Comparison of ENCODE assay signal across 12 cellular contexts in the genomic region with DNA sequence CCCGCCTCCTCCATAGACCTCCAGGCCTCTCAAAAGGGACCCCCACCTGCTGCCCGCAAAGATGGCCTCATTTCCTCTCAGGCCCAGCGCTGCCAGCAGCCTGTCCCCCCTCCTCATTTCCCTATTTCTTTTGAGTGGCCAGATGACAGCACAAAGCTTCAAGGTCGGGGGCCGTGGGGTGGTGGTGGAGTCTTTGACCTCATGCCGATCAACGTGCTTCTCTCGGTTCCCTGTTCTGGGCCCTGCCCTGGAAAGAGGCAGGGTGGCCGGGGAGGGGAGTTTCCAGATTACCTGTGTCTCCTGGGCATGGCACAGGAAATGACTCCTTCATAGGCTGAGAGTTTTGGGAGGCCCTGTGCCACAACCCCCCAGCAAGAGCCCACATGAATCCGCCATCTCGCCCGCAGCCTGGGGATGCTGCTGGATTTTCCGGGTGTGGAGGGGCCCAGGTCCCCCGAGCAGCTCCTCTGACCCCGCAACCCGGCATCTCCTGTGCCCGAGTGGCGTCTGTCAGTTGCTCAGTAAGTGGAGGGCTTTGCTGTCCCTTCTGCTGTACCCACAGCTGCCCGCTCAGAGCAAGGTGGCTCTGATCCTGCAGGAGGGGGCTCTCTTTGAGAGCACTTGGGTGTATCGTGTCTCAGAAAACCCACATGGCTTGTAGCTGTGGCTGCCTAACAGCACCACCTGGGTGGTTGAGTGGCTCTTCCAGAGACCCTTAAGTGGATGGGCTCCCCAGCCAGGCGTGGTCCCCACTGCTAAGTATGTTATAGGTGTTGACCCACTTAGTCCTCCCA.
DNase-seq lines count a peak whose midpoint lies in the region; ATAC-seq, FAIRE-seq and TF ChIP-seq lines count a peak whose summit lies in the region.
"Had no signal": no experiment of that assay in that cellular context is flagged by ENCODE, and none has a peak within 500 bp of the region (broad histone marks: within the 10 kb centered on the region; RNA-seq: fewer than 3 reads in every experiment).

No MANE protein-coding gene starts in this region.

- TF ChIP-seq EP300 in GM12878 (IDR thresholded peaks at IDR 0.05; ENCODE audit: borderline replicate concordance in 1 of 2, control insufficient read depth in 1 of 2, low read depth in 2 of 2, low read length in 2 of 2) = peak; percentile 88 to 93; a peak in 3 of 4 replicates

- no peak overlapping the region for H3K27ac Mint-ChIP-seq in T-helper 17 cell

- H3K4me1 Mint-ChIP-seq in T-helper 17 cell = peaks cover 37% of the 10 kb centered on the region

- peaks cover 3% of the 10 kb centered on the region; the same call in 2 of the 3 replicates for H3K9me3 ChIP-seq in GM12878 (replicated peaks; ENCODE audit: control insufficient read depth, insufficient read depth, low read length)
- no peaks in the 10 kb centered on the region for H3K9me3 ChIP-seq in T-helper 17 cell (ENCODE audit: control insufficient read depth, low read length, poor library complexity, severe bottlenecking)

- SMC1A ChIA-PET in GM12878 (lab: Charles Lee; ENCODE audit: uncharacterized antibody, unreplicated experiment) = interaction anchor here (0.6 to 10.3 kb wide), 14 partner anchors 11 to 141 kb away, joined by 3 to 119 read pairs (median 6); a partner anchor contains a TSS

- CTCF ChIA-PET in GM12878 (lab: Yijun Ruan, JAX) = interaction anchor here (0.6 to 10.7 kb wide), 10 partner anchors 13 to 317 kb away, joined by 3 to 138 read pairs (median 6); a partner anchor contains a TSS

- no peaks in the 10 kb centered on the region for H3K27me3 ChIP-seq in GM12878 (replicated peaks in 1 of 2; ENCODE audit: control insufficient read depth in 2 of 2, insufficient read depth in 2 of 2, low read length in 1 of 2)

- peak overlapping the region; percentile 99 for H3K27ac ChIP-seq in GM12878 (ENCODE audit: control insufficient read depth, insufficient read depth)

- peaks cover 57% of the 10 kb centered on the region for H3K79me2 ChIP-seq in GM12878 (ENCODE audit: control insufficient read depth, insufficient read depth, low read length)

- H2AFZ ChIP-seq in GM12878 (ENCODE audit: control insufficient read depth, low read depth, low read length) = no peak overlapping the region; the same call in 1 of the 2 replicates

- in situ Hi-C loops in GM12878 (cut with MboI) = loop anchor here (5.0 kb wide), 1 partner anchor 134 kb away; no protein-coding TSS in a partner anchor

- H3K4me1 ChIP-seq in GM12878 (ENCODE audit: control insufficient read depth, insufficient read depth, low read length) = peaks cover 58% of the 10 kb centered on the region

- 7% methylated on average over 21 of the region's 21 CpGs for WGBS in GM12878 (ENCODE audit: insufficient coverage, insufficient replicate concordance, low lambda C conversion rate, missing lambda C conversion rate)

- intact Hi-C loops in GM12878 (cut with micrococcal nuclease; ENCODE audit: unreplicated experiment) = loop anchor here (5.0 kb wide), 1 partner anchor 84 kb away; no protein-coding TSS in a partner anchor

- TSS peak; percentile 10 for BruUV-seq in GM12878 (replicated peaks; lab: Mats Ljungman, UMichigan)

- H3K4me3 Mint-ChIP-seq in T-helper 17 cell = no peak overlapping the region

- peak overlapping the region; percentile 96 for H3K4me2 ChIP-seq in GM12878 (ENCODE audit: control insufficient read depth, insufficient read depth)

- POLR2A ChIA-PET in GM12878 (lab: Charles Lee) = interaction anchor here (0.8 to 4.8 kb wide), 9 partner anchors 11 to 139 kb away, joined by 3 to 36 read pairs (median 3); a partner anchor contains a TSS

- DNase-seq in CD1c-positive myeloid dendritic cell (ENCODE audit: extremely low spot score) = peak; percentile 72
- peak; percentile 80 for DNase-seq in GM12878 (ENCODE audit: low read depth, low spot score)
- DNase-seq in T-helper 17 cell = no peak
- DNase-seq in HT-29 (ENCODE audit: low spot score) = no peak
- DNase-seq in SW480 (ENCODE audit: low spot score) = no peak
- DNase-seq: COR-L47, NCI-H1092 treated with DMSO at 0.1 percent for 48 hours, trophoblast cell had no signal

- peaks cover 0 to 2% of the 10 kb centered on the region in 2 experiments; a peak in 1 of 4 replicates for H3K36me3 ChIP-seq in GM12878 (ENCODE audit: control insufficient read depth in 2 of 2, insufficient read depth in 2 of 2, low read length in 1 of 2)

- ATAC-seq in HG03139 (IDR thresholded peaks at IDR 0.05; ENCODE audit: unreplicated experiment) (peak; percentile 35), GM12878 (peak; percentile 71), T-helper 17 cell (no peak), HG02884 (IDR thresholded peaks at IDR 0.05; ENCODE audit: unreplicated experiment) (no peak)

- H3K9ac ChIP-seq in GM12878 (ENCODE audit: control insufficient read depth, insufficient read depth, low read length) = peak overlapping the region; percentile 87

- RAD21 ChIA-PET in GM12878 (lab: Charles Lee; ENCODE audit: unreplicated experiment) = interaction anchor here (0.5 to 9.8 kb wide), 15 partner anchors 11 to 144 kb away, joined by 3 to 122 read pairs (median 14); a partner anchor contains a TSS

- no peaks in the 10 kb centered on the region for H4K20me1 ChIP-seq in GM12878 (ENCODE audit: control insufficient read depth, insufficient read depth)

- no peak for TF ChIP-seq RAD21 in GM12878 (IDR thresholded peaks at IDR 0.05; ENCODE audit: insufficient read depth, low read depth, low read length)

- no peak for TF ChIP-seq CTCF in GM12878 (IDR thresholded peaks at IDR 0.05 in 2 of 3, conservative IDR thresholded peaks at IDR 0.05 in 1 of 3; ENCODE audit: control insufficient read depth in 2 of 3, extremely low read depth in 1 of 3, insufficient read depth in 1 of 3, low read depth in 3 of 3, low read length in 3 of 3)

- TF ChIP-seq POLR2A in GM18526 (IDR thresholded peaks at IDR 0.05; ENCODE audit: extremely low read depth, insufficient read length) (peak; percentile 41), GM12878 (IDR thresholded peaks at IDR 0.05; ENCODE audit: low read depth, low read length) (peak; percentile 55; the same call in 1 of the 2 replicates)

- no peak for FAIRE-seq in GM12878 (lab: Jason Lieb, UNC)
- FAIRE-seq: RCC 7860 had no signal

- no peaks in the 10 kb centered on the region for H3K27me3 Mint-ChIP-seq in T-helper 17 cell

- peak overlapping the region; percentile 35; the same call in 1 of the 2 replicates for H3K4me3 ChIP-seq in GM12878

- no peaks in the 10 kb centered on the region for H3K36me3 Mint-ChIP-seq in T-helper 17 cell (ENCODE audit: low read depth)

TF ChIP-seq in GM12878, 131 proteins besides CTCF, POLR2A, EP300 and RAD21 (continues in another document):
- no peak; the same call in 1 of the 2 replicates for TF ChIP-seq HDGF (IDR thresholded peaks at IDR 0.05)
- TF ChIP-seq IRF4 (IDR thresholded peaks at IDR 0.05; ENCODE audit: low read depth, low read length) = peak; percentile 71; the same call in 1 of the 2 replicates
- peak; percentile 83 for TF ChIP-seq RUNX3 (IDR thresholded peaks at IDR 0.05; ENCODE audit: low read length)
- TF ChIP-seq BHLHE40 (IDR thresholded peaks at IDR 0.05; ENCODE audit: borderline replicate concordance in 1 of 2, low read depth in 2 of 2, low read length in 1 of 2) = peak; percentile 81 to 85
- no peak for TF ChIP-seq SIX5 (IDR thresholded peaks at IDR 0.05; ENCODE audit: low read depth, low read length, severe bottlenecking)
- TF ChIP-seq SMARCA5 (IDR thresholded peaks at IDR 0.05) = peak; percentile 71
- no peak for TF ChIP-seq SP1 (IDR thresholded peaks at IDR 0.05; ENCODE audit: low read depth, low read length)
- peak; percentile 35; the same call in 1 of the 2 replicates for TF ChIP-seq TCF7 (IDR thresholded peaks at IDR 0.05; ENCODE audit: borderline replicate concordance)
- no peak; the same call in 1 of the 2 replicates for TF ChIP-seq TBL1XR1 (IDR thresholded peaks at IDR 0.05; ENCODE audit: low read depth, low read length)
- no peak for TF ChIP-seq NBN (IDR thresholded peaks at IDR 0.05)
- TF ChIP-seq PAX8 (IDR thresholded peaks at IDR 0.05) = no peak
- TF ChIP-seq SMC3 (IDR thresholded peaks at IDR 0.05; ENCODE audit: borderline replicate concordance, low read length) = peak; percentile 13; the same call in 1 of the 2 replicates
- peak; percentile 88 for TF ChIP-seq RELA (IDR thresholded peaks at IDR 0.05; ENCODE audit: borderline replicate concordance, partially characterized antibody)
- TF ChIP-seq STAT3 (IDR thresholded peaks at IDR 0.05; ENCODE audit: low read depth, low read length) = 0 out of 2 replicates have a peak, but pooled peaks have one; percentile 67
- peak; percentile 98 for TF ChIP-seq EED (IDR thresholded peaks at IDR 0.05; ENCODE audit: low read depth)
- TF ChIP-seq, protein P1, sequence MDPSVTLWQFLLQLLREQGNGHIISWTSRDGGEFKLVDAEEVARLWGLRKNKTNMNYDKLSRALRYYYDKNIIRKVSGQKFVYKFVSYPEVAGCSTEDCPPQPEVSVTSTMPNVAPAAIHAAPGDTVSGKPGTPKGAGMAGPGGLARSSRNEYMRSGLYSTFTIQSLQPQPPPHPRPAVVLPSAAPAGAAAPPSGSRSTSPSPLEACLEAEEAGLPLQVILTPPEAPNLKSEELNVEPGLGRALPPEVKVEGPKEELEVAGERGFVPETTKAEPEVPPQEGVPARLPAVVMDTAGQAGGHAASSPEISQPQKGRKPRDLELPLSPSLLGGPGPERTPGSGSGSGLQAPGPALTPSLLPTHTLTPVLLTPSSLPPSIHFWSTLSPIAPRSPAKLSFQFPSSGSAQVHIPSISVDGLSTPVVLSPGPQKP (IDR thresholded peaks at IDR 0.05; ENCODE audit: low read depth, low read length) = no peak
- TF ChIP-seq NFIC (IDR thresholded peaks at IDR 0.05; ENCODE audit: low read depth, low read length) = peak; percentile 82; the same call in 1 of the 2 replicates
- peak in 1 of 2 experiments; percentile 20; a peak in 1 of 3 replicates for TF ChIP-seq EGR1 (IDR thresholded peaks at IDR 0.05; ENCODE audit: borderline replicate concordance in 1 of 2, low read depth in 2 of 2, low read length in 2 of 2)
- TF ChIP-seq EZH2 (IDR thresholded peaks at IDR 0.05; ENCODE audit: borderline replicate concordance, control insufficient read depth, low read depth, low read length) = no peak
- TF ChIP-seq, protein P2, sequence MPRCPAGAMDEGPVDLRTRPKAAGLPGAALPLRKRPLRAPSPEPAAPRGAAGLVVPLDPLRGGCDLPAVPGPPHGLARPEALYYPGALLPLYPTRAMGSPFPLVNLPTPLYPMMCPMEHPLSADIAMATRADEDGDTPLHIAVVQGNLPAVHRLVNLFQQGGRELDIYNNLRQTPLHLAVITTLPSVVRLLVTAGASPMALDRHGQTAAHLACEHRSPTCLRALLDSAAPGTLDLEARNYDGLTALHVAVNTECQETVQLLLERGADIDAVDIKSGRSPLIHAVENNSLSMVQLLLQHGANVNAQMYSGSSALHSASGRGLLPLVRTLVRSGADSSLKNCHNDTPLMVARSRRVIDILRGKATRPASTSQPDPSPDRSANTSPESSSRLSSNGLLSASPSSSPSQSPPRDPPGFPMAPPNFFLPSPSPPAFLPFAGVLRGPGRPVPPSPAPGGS (IDR thresholded peaks at IDR 0.05; ENCODE audit: borderline replicate concordance, insufficient read depth, low read depth, low read length, poor library complexity, severe bottlenecking) = peak; percentile 43

Comparison
In these comparisons a context has a peak if more than half of its experiments do, and no peak if none do; other contexts are left out.
1. DNase-seq: peak in CD1c-positive myeloid dendritic cell (single experiment) and GM12878 (single experiment); none in T-helper 17 cell (0 of 3), HT-29 (single experiment) and SW480 (single experiment).
2. ATAC-seq: peak in HG03139 (single experiment) and GM12878 (single experiment); none in T-helper 17 cell (single experiment) and HG02884 (single experiment).